11 cellular contexts compared by ENCODE assay signal in genomic region chr12:56346663-56347062, GRCh38. TPM values are rescaled to one million over a fixed set of nuclear protein-coding genes. Genes with fewer than 3 reads are reported as not detected.
DNase-seq lines count a peak whose midpoint lies in the region; ATAC-seq and TF ChIP-seq lines count a peak whose summit lies in the region.
"Had no signal": no experiment of that assay in that cellular context is flagged by ENCODE, and none has a peak within 500 bp of the region (broad histone marks: within the 10 kb centered on the region; RNA-seq: fewer than 3 reads in every experiment).

No MANE protein-coding gene starts in this region.

- no peak overlapping the region for H3K27ac ChIP-seq in DOHH2 (ENCODE audit: low read depth, low read length)
- no peak overlapping the region for H3K27ac ChIP-seq in GM23248
- H3K27ac ChIP-seq in liver (ENCODE audit: low read depth in 1 of 2, low read length in 2 of 2) = no peak overlapping the region
- H3K27ac ChIP-seq: tibial artery had no signal

- CTCF ChIA-PET in activated CD8-positive, alpha-beta T cell treated with anti-CD3 and anti-CD28 coated beads for 36 hours (lab: Charles Lee) = interaction anchor here (0.9 to 1.6 kb wide), 4 partner anchors 9 to 117 kb away, joined by 4 to 6 read pairs (median 4); partner anchors contain the start of gene CNPY2

- H4K20me1 ChIP-seq in DOHH2 (ENCODE audit: control insufficient read depth, insufficient read depth, low read depth, low read length) = no peaks in the 10 kb centered on the region
- H4K20me1 ChIP-seq in GM23248 (ENCODE audit: insufficient read depth) = no peaks in the 10 kb centered on the region

- intact Hi-C loops in activated CD8-positive, alpha-beta T cell treated with anti-CD3 and anti-CD28 coated beads for 36 hours (cut with micrococcal nuclease) = no loop called here

- TF ChIP-seq CTCF in DOHH2 (IDR thresholded peaks at IDR 0.05; ENCODE audit: low read depth, low read length, poor library complexity, severe bottlenecking) (peak; percentile 19), liver (IDR thresholded peaks at IDR 0.05; ENCODE audit: low read depth, low read length, missing input control) (peak; percentile 10)
- peak; percentile 58 for TF ChIP-seq CTCF in activated CD8-positive, alpha-beta T cell treated with anti-CD3 and anti-CD28 coated beads for 36 hours (IDR thresholded peaks at IDR 0.05)

- H3K4me1 ChIP-seq in DOHH2 (ENCODE audit: control insufficient read depth, low read length) = no peaks in the 10 kb centered on the region
- no peaks in the 10 kb centered on the region for H3K4me1 ChIP-seq in GM23248 (ENCODE audit: insufficient read depth)
- no peaks in the 10 kb centered on the region for H3K4me1 ChIP-seq in liver (ENCODE audit: control insufficient read depth in 4 of 4, insufficient read depth in 4 of 4, low read length in 3 of 4)
- H3K4me1 ChIP-seq: HAP-1, tibial artery had no signal

- H3K9me2 ChIP-seq in DOHH2 (replicated peaks; ENCODE audit: control insufficient read depth, low read length) (no peaks in the 10 kb centered on the region), GM23248 (ENCODE audit: insufficient read depth) (no peaks in the 10 kb centered on the region)

- no peaks in the 10 kb centered on the region for H3K9me3 ChIP-seq in DOHH2 (ENCODE audit: control insufficient read depth, insufficient read depth, low read length)
- no peaks in the 10 kb centered on the region for H3K9me3 ChIP-seq in GM23248 (ENCODE audit: low read depth)
- H3K9me3 ChIP-seq in liver (ENCODE audit: control insufficient read depth in 4 of 4, low read length in 3 of 4) = no peaks in the 10 kb centered on the region
- H3K9me3 ChIP-seq: HAP-1, tibial artery had no signal

- H3K36me3 Mint-ChIP-seq in activated CD8-positive, alpha-beta T cell treated with anti-CD3 and anti-CD28 coated beads for 36 hours (ENCODE audit: low read depth) = peaks cover 43% of the 10 kb centered on the region

- POLR2A ChIA-PET in activated CD8-positive, alpha-beta T cell treated with anti-CD3 and anti-CD28 coated beads for 36 hours (lab: Charles Lee) = interaction anchor here (0.6 to 9.5 kb wide), 3 partner anchors 14 to 102 kb away, joined by 3 to 63 read pairs (median 3); partner anchors contain the start of genes APOF, STAT2 and TIMELESS

- H3K27me3 Mint-ChIP-seq in activated CD8-positive, alpha-beta T cell treated with anti-CD3 and anti-CD28 coated beads for 36 hours = no peaks in the 10 kb centered on the region

- H2AFZ ChIP-seq in GM23248 = no peak overlapping the region

- H3K4me3 ChIP-seq in DOHH2 (ENCODE audit: low read length) (no peak overlapping the region), GM23248 (no peak overlapping the region), liver (ENCODE audit: low read depth in 1 of 3, low read length in 3 of 3) (no peak overlapping the region)
- H3K4me3 ChIP-seq: HAP-1, tibial artery had no signal

- ATAC-seq in activated CD8-positive, alpha-beta T cell treated with anti-CD3 and anti-CD28 coated beads for 36 hours = peak; percentile 46
- no peak for ATAC-seq in HG03095 (IDR thresholded peaks at IDR 0.05; ENCODE audit: unreplicated experiment)
- no peak for ATAC-seq in HG03280 (IDR thresholded peaks at IDR 0.05; ENCODE audit: unreplicated experiment)

- H3K4me3 Mint-ChIP-seq in activated CD8-positive, alpha-beta T cell treated with anti-CD3 and anti-CD28 coated beads for 36 hours = no peak overlapping the region

- H3F3A ChIP-seq in DOHH2 (ENCODE audit: control insufficient read depth, insufficient read depth) (no peaks in the 10 kb centered on the region; the same call in 1 of the 2 replicates), GM23248 (ENCODE audit: insufficient read depth) (peaks cover 18% of the 10 kb centered on the region)

- DNase-seq in GM23248 (peak; percentile 28), superior temporal gyrus (ENCODE audit: extremely low spot score) (no peak)
- DNase-seq in activated CD8-positive, alpha-beta T cell treated with anti-CD3 and anti-CD28 coated beads for 36 hours = peak; percentile 51
- DNase-seq: MV-4-11, NCI-H774, tibial artery had no signal

- 69 to 73% methylated on average over 8 of the region's 8 CpGs for WGBS in GM23248 (ENCODE audit: low coverage in 1 of 2, low lambda C conversion rate in 2 of 2, missing lambda C conversion rate in 2 of 2), 2 experiments
- WGBS in liver = 83% methylated on average over 8 of the region's 8 CpGs

- TF ChIP-seq RAD21 in liver (IDR thresholded peaks at IDR 0.05) = peak in 1 of 2 donors; percentile 54

- H3K4me1 Mint-ChIP-seq in activated CD8-positive, alpha-beta T cell treated with anti-CD3 and anti-CD28 coated beads for 36 hours (ENCODE audit: low read depth) = no peaks in the 10 kb centered on the region

- in situ Hi-C loops in GM23248 (cut with MboI) = no loop called here

- H3K4me2 ChIP-seq in DOHH2 (ENCODE audit: low read length) (no peak overlapping the region), GM23248 (ENCODE audit: unreplicated experiment) (no peak overlapping the region)

- H3K9ac ChIP-seq in GM23248 = no peak overlapping the region
- no peak overlapping the region for H3K9ac ChIP-seq in liver (ENCODE audit: low read depth in 1 of 2, low read length in 2 of 2)

- H3K27ac Mint-ChIP-seq in activated CD8-positive, alpha-beta T cell treated with anti-CD3 and anti-CD28 coated beads for 36 hours = no peak overlapping the region

- H3K27me3 ChIP-seq in DOHH2 (ENCODE audit: control insufficient read depth, low read length) = no peaks in the 10 kb centered on the region
- H3K27me3 ChIP-seq in GM23248 (replicated peaks; ENCODE audit: insufficient read depth) = no peaks in the 10 kb centered on the region
- H3K27me3 ChIP-seq in liver (ENCODE audit: control insufficient read depth in 4 of 4, insufficient read depth in 4 of 4, low read length in 3 of 4) = no peaks in the 10 kb centered on the region
- H3K27me3 ChIP-seq: tibial artery had no signal

- peaks cover 70% of the 10 kb centered on the region for H3K36me3 ChIP-seq in DOHH2 (ENCODE audit: control insufficient read depth, low read length)
- H3K36me3 ChIP-seq in GM23248 (ENCODE audit: low read depth) = peaks cover 50% of the 10 kb centered on the region
- peaks cover 20 to 81% (median 72%) of the 10 kb centered on the region in 4 donors for H3K36me3 ChIP-seq in liver (ENCODE audit: control insufficient read depth in 4 of 4, insufficient read depth in 3 of 4, low read depth in 1 of 4, low read length in 3 of 4)

- H3K79me2 ChIP-seq in DOHH2 (ENCODE audit: control insufficient read depth, low read length) = no peaks in the 10 kb centered on the region
- no peaks in the 10 kb centered on the region; the same call in 1 of the 2 replicates for H3K79me2 ChIP-seq in GM23248 (ENCODE audit: insufficient read depth)

- H3K9me3 Mint-ChIP-seq in activated CD8-positive, alpha-beta T cell treated with anti-CD3 and anti-CD28 coated beads for 36 hours = no peaks in the 10 kb centered on the region

TF ChIP-seq in liver, 16 proteins besides CTCF, POLR2A, EP300 and RAD21 (continues in another document):
- TF ChIP-seq NR2F2 (IDR thresholded peaks at IDR 0.05) (no peak), FOXA1 (IDR thresholded peaks at IDR 0.05) (no peak), SP1 (IDR thresholded peaks at IDR 0.05) (no peak), JUND (IDR thresholded peaks at IDR 0.05) (no peak), YY1 (IDR thresholded peaks at IDR 0.05) (no peak), GABPA (IDR thresholded peaks at IDR 0.05 in 1 of 2, conservative IDR thresholded peaks at IDR 0.05 in 1 of 2) (no peak), ZBTB33 (IDR thresholded peaks at IDR 0.05) (no peak), TAF1 (conservative IDR thresholded peaks at IDR 0.05) (no peak)

RNA-seq across cellular contexts. Expression of gene IL23A, which starts 8.0 kb away (rescaled TPM):
- not detected in 2 replicates for total RNA-seq in GM23248 (2014; rRNA removed; shearing (Covaris generic))
- polyA plus RNA-seq in GM23248 (2016; fragmentation: Nextera tagmentation; extraction: Ambion mirVana) (0.19 and 0.31 TPM in 2 replicates), liver (under 1 TPM; 0.14 to 0.22 TPM)
- 10 to 100 TPM; 41.3 to 41.5 TPM for total RNA-seq in activated CD8-positive, alpha-beta T cell treated with anti-CD3 and anti-CD28 coated beads for 36 hours
- total RNA-seq in liver = under 1 TPM in 1 of 2 donors, not detected in 1; 0.25 TPM

RNA-seq across cellular contexts. Expression of gene PAN2, which starts 12.9 kb away (rescaled TPM):
- total RNA-seq in GM23248 (2014; rRNA removed; shearing (Covaris generic)) = 20.2 and 22.1 TPM in 2 replicates
- 7.2 and 9.1 TPM in 2 replicates for polyA plus RNA-seq in GM23248 (2016; fragmentation: Nextera tagmentation; extraction: Ambion mirVana)
- 10 to 100 TPM; 55.7 to 69.0 TPM for total RNA-seq in activated CD8-positive, alpha-beta T cell treated with anti-CD3 and anti-CD28 coated beads for 36 hours
- 10 to 100 TPM; 20.5 to 92.4 TPM for total RNA-seq in liver
- 10 to 100 TPM; 26.9 to 28.5 TPM for polyA plus RNA-seq in liver

RNA-seq across cellular contexts. Expression of gene STAT2, which starts 13.2 kb away (rescaled TPM):
- 208 and 220 TPM in 2 replicates for total RNA-seq in GM23248 (2014; rRNA removed; shearing (Covaris generic))
- polyA plus RNA-seq in GM23248 (2016; fragmentation: Nextera tagmentation; extraction: Ambion mirVana) (104 and 109 TPM in 2 replicates), liver (10 to 100 TPM; 48.4 to 64.5 TPM)
- total RNA-seq in activated CD8-positive, alpha-beta T cell treated with anti-CD3 and anti-CD28 coated beads for 36 hours = 10 to 100 TPM; 64.4 to 69.7 TPM
- total RNA-seq in liver = 100 to 1,000 TPM in 1 of 2 donors, 10 to 100 TPM in 1; 68.7 to 219 TPM

RNA-seq across cellular contexts. Expression of gene APOF, which starts 16.0 kb away (rescaled TPM):
- total RNA-seq in GM23248 (2014; rRNA removed; shearing (Covaris generic)) = not detected in 2 replicates
- not detected in 2 replicates for polyA plus RNA-seq in GM23248 (2016; fragmentation: Nextera tagmentation; extraction: Ambion mirVana)
- not detected for total RNA-seq in activated CD8-positive, alpha-beta T cell treated with anti-CD3 and anti-CD28 coated beads for 36 hours
- total RNA-seq in liver = 100 to 1,000 TPM in 1 of 2 donors, 10 to 100 TPM in 1; 11.9 to 109 TPM
- 100 to 1,000 TPM; 203 to 335 TPM for polyA plus RNA-seq in liver

RNA-seq across cellular contexts. Expression of gene CNPY2, which starts 30.9 kb away (rescaled TPM):
- 89.9 and 97.5 TPM in 2 replicates for total RNA-seq in GM23248 (2014; rRNA removed; shearing (Covaris generic))
- 248 and 253 TPM in 2 replicates for polyA plus RNA-seq in GM23248 (2016; fragmentation: Nextera tagmentation; extraction: Ambion mirVana)
- total RNA-seq in activated CD8-positive, alpha-beta T cell treated with anti-CD3 and anti-CD28 coated beads for 36 hours = 10 to 100 TPM; 81.0 to 81.7 TPM
- total RNA-seq in liver = 10 to 100 TPM; 24.6 to 68.7 TPM
- polyA plus RNA-seq in liver = 100 to 1,000 TPM in 1 of 2 donors, 10 to 100 TPM in 1; 72.6 to 163 TPM

Comparison
In these comparisons a context has a peak if more than half of its experiments do, and no peak if none do; other contexts are left out.
1. RNA of gene IL23A, which starts 8.0 kb away (total RNA-seq): 41.3 to 41.5 TPM in activated CD8-positive, alpha-beta T cell treated with anti-CD3 and anti-CD28 coated beads for 36 hours; 0.25 TPM in liver and not detected in GM23248; every median in the first group is over 10 times any median in the second.
2. Peak in every context shown above with its lines, with median percentiles within 50 percentile points of each other: CTCF ChIP-seq.